Comparison of ENCODE assay signal across 26 cellular contexts in genomic region chr20:57198359-57199072, GRCh38.
A peak's percentile ranks its signal among the peaks of the same experiment; 100 is the strongest.
DNase-seq lines count a peak whose midpoint lies in the region; ATAC-seq, FAIRE-seq and TF ChIP-seq lines count a peak whose summit lies in the region.
"Had no signal": no experiment of that assay in that cellular context is flagged by ENCODE, and none has a peak within 500 bp of the region (broad histone marks: within the 10 kb centered on the region; RNA-seq: fewer than 3 reads in every experiment).

No MANE protein-coding gene starts in this region.

- H3K27me3 ChIP-seq in H7 (ENCODE audit: control insufficient read depth, insufficient read depth, low read length), result no peaks in the 10 kb centered on the region
- no peaks in the 10 kb centered on the region for H3K27me3 ChIP-seq in SJSA1 (replicated peaks)
- H3K27me3 ChIP-seq: Peyer's patch, upper lobe of right lung had no signal

- no peaks in the 10 kb centered on the region for H3K9me3 ChIP-seq in SJSA1 (replicated peaks)
- no peaks in the 10 kb centered on the region for H3K9me3 ChIP-seq in kidney (ENCODE audit: control insufficient read depth in 1 of 2, low read length in 2 of 2)
- H3K9me3 ChIP-seq: A549, Peyer's patch, upper lobe of right lung had no signal

- no peak overlapping the region for H3K27ac ChIP-seq in SJSA1
- no peak overlapping the region for H3K27ac ChIP-seq in kidney (ENCODE audit: low read depth in 2 of 2, low read length in 2 of 2)
- H3K27ac ChIP-seq in coronary artery, result no peak overlapping the region
- H3K27ac ChIP-seq: A549, Peyer's patch, SK-N-MC, upper lobe of right lung, WERI-Rb-1 had no signal

- ATAC-seq in GM19463 (IDR thresholded peaks at IDR 0.05; ENCODE audit: unreplicated experiment) (no peak), HG02840 (IDR thresholded peaks at IDR 0.05; ENCODE audit: low FRiP score, unreplicated experiment) (no peak)
- ATAC-seq: A549; left colon; naive thymus-derived CD4-positive, alpha-beta T cell; right cardiac atrium; upper lobe of right lung had no signal

- peaks cover 60% of the 10 kb centered on the region for H3K4me1 ChIP-seq in SJSA1 (replicated peaks)
- H3K4me1 ChIP-seq in kidney (ENCODE audit: control insufficient read depth in 1 of 2, insufficient read depth in 1 of 2, low read depth in 1 of 2, low read length in 2 of 2), result no peaks in the 10 kb centered on the region
- H3K4me1 ChIP-seq: A549, Peyer's patch, upper lobe of right lung had no signal

- in situ Hi-C loops in ACHN (cut with HindIII; ENCODE audit: low pct_ligation_motif_present, low pct_unique_long_range_greater_than_20kb, low sequenced_read_pairs), result no loop called here

- H3K4me3 ChIP-seq in H7 (ENCODE audit: insufficient read depth, low read depth, low read length), result no peak overlapping the region
- no peak overlapping the region for H3K4me3 ChIP-seq in SJSA1
- no peak overlapping the region for H3K4me3 ChIP-seq in kidney (ENCODE audit: low read length in 2 of 2)
- no peak overlapping the region for H3K4me3 ChIP-seq in coronary artery
- H3K4me3 ChIP-seq: A549, Peyer's patch, SK-N-MC, upper lobe of right lung had no signal

- intact Hi-C loops in kidney (cut with DNase I), result no loop called here

- H3K9ac ChIP-seq in kidney (ENCODE audit: low read length in 2 of 2), result no peak overlapping the region

- H3K36me3 ChIP-seq in H7 (replicated peaks; ENCODE audit: control insufficient read depth, insufficient read depth, low read length) (no peaks in the 10 kb centered on the region), SJSA1 (no peaks in the 10 kb centered on the region), kidney (ENCODE audit: control insufficient read depth in 1 of 2, insufficient read depth in 2 of 2, low read length in 2 of 2) (no peaks in the 10 kb centered on the region)
- H3K36me3 ChIP-seq: Peyer's patch, upper lobe of right lung, WERI-Rb-1 had no signal

- no peak for TF ChIP-seq CTCF in kidney (IDR thresholded peaks at IDR 0.05; ENCODE audit: borderline replicate concordance, extremely low read depth, insufficient read depth)
- TF ChIP-seq CTCF in coronary artery (IDR thresholded peaks at IDR 0.05), result no peak

- DNase-seq in ACHN, result peak; percentile 12
- peak; percentile 70 for DNase-seq in H7
- DNase-seq in SJSA1 (ENCODE audit: low read depth in 1 of 2, low spot score in 2 of 2), result peak; percentile 68 to 79
- peak; percentile 51 for DNase-seq in kidney
- DNase-seq in coronary artery (ENCODE audit: low spot score), result no peak
- no peak for DNase-seq in superior temporal gyrus (ENCODE audit: extremely low spot score)
- DNase-seq: activated CD4-positive, alpha-beta T cell treated with anti-CD3 and anti-CD28 coated beads, Interleukin-2, amount 50 U/mL, for 4 hours; activated T-cell treated with anti-CD3 and anti-CD28 coated beads for 4 hours; cortex of kidney; GDM1; left colon; mesendoderm; naive thymus-derived CD4-positive, alpha-beta T cell; NCI-H1417 treated with DMSO at 0.1 percent for 48 hours; NCI-H510A; Peyer's patch; right cardiac atrium; T-helper 2 cell; upper lobe of right lung; WERI-Rb-1 had no signal

- no peak for FAIRE-seq in kidney (lab: Jason Lieb, UNC)
- FAIRE-seq: A549, bronchial epithelial cell, endometrium had no signal

Comparison
In these comparisons a context has a peak if more than half of its experiments do, and no peak if none do; other contexts are left out.
1. DNase-seq: peak in ACHN (single experiment), H7 (single experiment), SJSA1 (2 of 2) and kidney (single experiment); none in coronary artery (single experiment) and superior temporal gyrus (single experiment).